In genomic region chr1:91997607-91998195, GRCh38 we compare ENCODE assay signal across 8 cellular contexts. TPM values are rescaled to one million over a fixed set of nuclear protein-coding genes. Genes with fewer than 3 reads are reported as not detected.
DNase-seq lines count a peak whose midpoint lies in the region; ATAC-seq and TF ChIP-seq lines count a peak whose summit lies in the region.

No MANE protein-coding gene starts in this region.

- no peaks in the 10 kb centered on the region for H3K9me3 ChIP-seq in breast epithelium
- H3K9me3 ChIP-seq in endodermal cell (ENCODE audit: control insufficient read depth, low read length): no peaks in the 10 kb centered on the region
- no peaks in the 10 kb centered on the region for H3K9me3 ChIP-seq in neural cell (ENCODE audit: low read length)

- BruUV-seq in MCF 10A (replicated peaks; lab: Mats Ljungman, UMichigan): no TSS peak

- TF ChIP-seq EP300 in neural cell (conservative IDR thresholded peaks at IDR 0.05; ENCODE audit: poor library complexity, severe bottlenecking): no peak

- TF ChIP-seq CTCF in MCF 10A (IDR thresholded peaks at IDR 0.05; ENCODE audit: unreplicated experiment): peak; percentile 55
- TF ChIP-seq CTCF in breast epithelium (IDR thresholded peaks at IDR 0.05): peak in 1 of 3 donors; percentile 34
- TF ChIP-seq CTCF in endodermal cell (conservative IDR thresholded peaks at IDR 0.05): peak; percentile 87
- peak; percentile 77 for TF ChIP-seq CTCF in neural cell (IDR thresholded peaks at IDR 0.05; ENCODE audit: poor library complexity, severe bottlenecking)
- no peak for TF ChIP-seq CTCF in omental fat pad (IDR thresholded peaks at IDR 0.05)

- no peak overlapping the region for H3K4me3 ChIP-seq in breast epithelium
- no peak overlapping the region for H3K4me3 ChIP-seq in endodermal cell (ENCODE audit: low read length)
- H3K4me3 ChIP-seq in neural cell (ENCODE audit: low read length): no peak overlapping the region

- no peaks in the 10 kb centered on the region for H3K9me2 ChIP-seq in neural cell (ENCODE audit: insufficient read depth, low read length)

- TF ChIP-seq POLR2A in breast epithelium (IDR thresholded peaks at IDR 0.05): no peak

- H3K4me1 Mint-ChIP-seq in MCF 10A (ENCODE audit: insufficient read depth, unreplicated experiment) (no peaks in the 10 kb centered on the region), endodermal cell (no peaks in the 10 kb centered on the region)

- no peaks in the 10 kb centered on the region for H3K79me2 ChIP-seq in neural cell (replicated peaks; ENCODE audit: insufficient read depth, low read length)

- ATAC-seq in omental fat pad (ENCODE audit: low FRiP score): no peak
- no peak for ATAC-seq in HG03135 (IDR thresholded peaks at IDR 0.05; ENCODE audit: unreplicated experiment)

- H3K27me3 Mint-ChIP-seq in MCF 10A (ENCODE audit: insufficient read depth, unreplicated experiment): no peaks in the 10 kb centered on the region
- no peaks in the 10 kb centered on the region for H3K27me3 Mint-ChIP-seq in endodermal cell (ENCODE audit: insufficient read depth)

- peak; percentile 87 for TF ChIP-seq RAD21 in neural cell (conservative IDR thresholded peaks at IDR 0.05)

- no peaks in the 10 kb centered on the region for H3K36me3 Mint-ChIP-seq in MCF 10A (ENCODE audit: insufficient read depth, unreplicated experiment)
- H3K36me3 Mint-ChIP-seq in endodermal cell (ENCODE audit: low read depth): no peaks in the 10 kb centered on the region

- H3F3A ChIP-seq in neural cell (ENCODE audit: insufficient read depth, low read length, poor library complexity, severe bottlenecking): no peaks in the 10 kb centered on the region

- intact Hi-C loops in MCF 10A (cut with micrococcal nuclease): loop anchor here (1.0 to 2.0 kb wide), 2 partner anchors 294 to 301 kb away; partner anchors contain the start of genes GLMN and RPAP2
- intact Hi-C loops in breast epithelium (cut with DNase I; ENCODE audit: low total_unique reads): loop anchor here (5.0 kb wide), 1 partner anchor 85 kb away; the partner anchor contains the start of gene BTBD8

- POLR2A ChIA-PET in MCF 10A (lab: Yijun Ruan, JAX): interaction anchor here (0.8 kb wide), 1 partner anchor 283 kb away, joined by 4 read pairs; no protein-coding TSS in a partner anchor

- no peak overlapping the region for H3K9ac ChIP-seq in endodermal cell (ENCODE audit: extremely low read depth, low read length, poor library complexity, severe bottlenecking)
- no peak overlapping the region for H3K9ac ChIP-seq in neural cell (ENCODE audit: low read length)

- H3K27ac Mint-ChIP-seq in MCF 10A (ENCODE audit: low read depth, unreplicated experiment) (no peak overlapping the region), endodermal cell (no peak overlapping the region)

- 95 to 100% methylated on average over 1 of the region's 1 CpG for WGBS in endodermal cell (ENCODE audit: insufficient coverage in 1 of 2, insufficient read length in 1 of 2), 2 experiments

- H3K27ac ChIP-seq in breast epithelium (no peak overlapping the region), endodermal cell (ENCODE audit: low read depth, low read length) (no peak overlapping the region), neural cell (ENCODE audit: low read length) (no peak overlapping the region)

- CTCF ChIA-PET in MCF 10A (lab: Yijun Ruan, JAX): interaction anchor here (0.6 to 3.0 kb wide), 30 partner anchors 8 to 773 kb away, joined by 3 to 26 read pairs (median 4); partner anchors contain the start of genes GLMN and RPAP2

- H4K20me1 ChIP-seq in neural cell (ENCODE audit: insufficient read depth): no peaks in the 10 kb centered on the region

- H3K4me3 Mint-ChIP-seq in MCF 10A (ENCODE audit: unreplicated experiment) (no peak overlapping the region), endodermal cell (no peak overlapping the region)

- no peaks in the 10 kb centered on the region for H3K27me3 ChIP-seq in breast epithelium
- H3K27me3 ChIP-seq in endodermal cell (ENCODE audit: control insufficient read depth, insufficient read depth, low read length, poor library complexity, severe bottlenecking): no peaks in the 10 kb centered on the region
- no peaks in the 10 kb centered on the region for H3K27me3 ChIP-seq in neural cell (ENCODE audit: insufficient read depth, low read depth, low read length)

- no peak overlapping the region for H3K4me2 ChIP-seq in neural cell (ENCODE audit: low read length)

- H3K9me3 Mint-ChIP-seq in MCF 10A (ENCODE audit: unreplicated experiment) (no peaks in the 10 kb centered on the region), endodermal cell (no peaks in the 10 kb centered on the region)

- H3K4me1 ChIP-seq in breast epithelium: no peaks in the 10 kb centered on the region
- no peaks in the 10 kb centered on the region for H3K4me1 ChIP-seq in endodermal cell (ENCODE audit: control insufficient read depth, insufficient read depth, low read length)

- no peak overlapping the region for H2AFZ ChIP-seq in neural cell (ENCODE audit: low read depth, low read length)

- H3K36me3 ChIP-seq in breast epithelium: no peaks in the 10 kb centered on the region
- H3K36me3 ChIP-seq in endodermal cell (ENCODE audit: control insufficient read depth, insufficient read depth, low read length): no peaks in the 10 kb centered on the region
- H3K36me3 ChIP-seq in neural cell (ENCODE audit: insufficient read depth, low read length): no peaks in the 10 kb centered on the region

- DNase-seq in MCF 10A (ENCODE audit: unreplicated experiment) (peak; percentile 75), breast epithelium (ENCODE audit: low spot score in 2 of 2) (no peak), NCI-H1105 (lab: John Stamatoyannopoulos, UW) (peak; percentile 43), T1000 (lab: John Stamatoyannopoulos, UW) (peak; percentile 9), endodermal cell (peak; percentile 51), omental fat pad (ENCODE audit: low spot score) (no peak)

TF ChIP-seq in neural cell, 6 proteins besides CTCF, POLR2A, EP300 and RAD21:
- peak; percentile 85 for TF ChIP-seq SMC3 (conservative IDR thresholded peaks at IDR 0.05; ENCODE audit: poor library complexity)
- no peak for TF ChIP-seq EZH2 (IDR thresholded peaks at IDR 0.05; ENCODE audit: borderline replicate concordance, insufficient read depth, low read length, poor library complexity, severe bottlenecking)

RNA-seq across cellular contexts. Expression of gene EPHX4, which starts 32.1 kb away (rescaled TPM):
- 1.4 and 1.7 TPM in 2 replicates for total RNA-seq in MCF 10A (2022)
- 1 to 10 TPM in 1 of 3 donors, under 1 TPM in 1, not detected in 1; 0.33 to 2.6 TPM for total RNA-seq in breast epithelium
- total RNA-seq in endodermal cell: under 1 TPM; 0.40 to 0.73 TPM
- 0.93 TPM for polyA plus RNA-seq in endodermal cell (2013, experiment 1 of 2)
- polyA plus RNA-seq in endodermal cell (2013, experiment 2 of 2): 0.99 TPM
- polyA plus RNA-seq in neural cell: 1.2 and 1.9 TPM in 2 replicates
- 0.73 and 0.81 TPM in 2 replicates for polyA minus RNA-seq in neural cell
- under 1 TPM in 1 of 4 donors, not detected in 3; 0.56 TPM for total RNA-seq in omental fat pad

RNA-seq across cellular contexts. Expression of gene BRDT, which starts 48.5 kb away (rescaled TPM):
- not detected in 2 replicates for total RNA-seq in MCF 10A (2022)
- under 1 TPM in 1 of 3 donors, not detected in 2; 0.29 TPM for total RNA-seq in breast epithelium
- total RNA-seq in endodermal cell: 1 to 10 TPM; 2.3 to 4.4 TPM
- polyA plus RNA-seq in endodermal cell (2013, experiment 1 of 2): 0.28 TPM
- polyA plus RNA-seq in endodermal cell (2013, experiment 2 of 2): 0.12 TPM
- polyA plus RNA-seq in neural cell: not detected in 2 replicates
- polyA minus RNA-seq in neural cell: not detected in 2 replicates
- 1 to 10 TPM in 1 of 4 donors, not detected in 3; 2.8 TPM for total RNA-seq in omental fat pad

Comparison
In these comparisons a context has a peak if more than half of its experiments do, and no peak if none do; other contexts are left out.
1. DNase-seq: peak in MCF 10A (single experiment), NCI-H1105 (single experiment), T1000 (single experiment) and endodermal cell (single experiment); none in breast epithelium (0 of 2) and omental fat pad (single experiment).
2. CTCF ChIP-seq: peak in MCF 10A (single experiment), endodermal cell (single experiment) and neural cell (single experiment); none in omental fat pad (0 of 3).